Comparison of ENCODE assay signal across 31 cellular contexts in genomic region chr1:14019461-14019860, GRCh38.
A peak's percentile ranks its signal among the peaks of the same experiment; 100 is the strongest.
DNase-seq lines count a peak whose midpoint lies in the region; TF ChIP-seq lines count a peak whose summit lies in the region.
"Had no signal": no experiment of that assay in that cellular context is flagged by ENCODE, and none has a peak within 500 bp of the region (broad histone marks: within the 10 kb centered on the region; RNA-seq: fewer than 3 reads in every experiment).

No MANE protein-coding gene starts in this region.

- H4K20me1 ChIP-seq in neural progenitor cell (ENCODE audit: low read depth) = no peaks in the 10 kb centered on the region
- H4K20me1 ChIP-seq: BLaER1; BLaER1 treated with 17β-estradiol and CSF1 and Interleukin-3, amounts not matched to agents 10 nM and 100 nM had no signal

- DNase-seq in neural progenitor cell (ENCODE audit: low spot score) (no peak), trophoblast cell (peak; percentile 54 to 69), T-helper 1 cell (no peak), AG08396 (ENCODE audit: low spot score) (no peak)
- DNase-seq: 8988T; ACHN; AML-193; BE2C; C1 segment of cervical spinal cord; Caco-2; Calu3; CD4-positive, alpha-beta memory T cell; CD4-positive, alpha-beta T cell; CD4-positive, CD25-positive, alpha-beta regulatory T cell; CD8-positive, alpha-beta memory T cell; CD8-positive, alpha-beta T cell; COR-L47; DMS 273 treated with DMSO at 0.1 percent for 48 hours; DMS153; DMS53; DMS79; DMS79 treated with DMSO at 0.1 percent for 48 hours; DND-41; EL had no signal

- H3K4me1 Mint-ChIP-seq in neural progenitor cell = peaks cover 33% of the 10 kb centered on the region
- H3K4me1 Mint-ChIP-seq: B cell; CD14-positive monocyte; CD4-positive, alpha-beta memory T cell; CD4-positive, CD25-positive, alpha-beta regulatory T cell; CD8-positive, alpha-beta memory T cell had no signal

- H4K91ac ChIP-seq in trophoblast cell (ENCODE audit: low read depth, low read length) = no peak overlapping the region

- H3K4me3 Mint-ChIP-seq in neural progenitor cell = no peak overlapping the region
- H3K4me3 Mint-ChIP-seq: B cell; CD14-positive monocyte; CD4-positive, alpha-beta memory T cell; CD4-positive, alpha-beta T cell; CD4-positive, CD25-positive, alpha-beta regulatory T cell; CD8-positive, alpha-beta memory T cell; CD8-positive, alpha-beta T cell had no signal

- H3K14ac ChIP-seq in trophoblast cell (ENCODE audit: low read length) = no peak overlapping the region

- no peaks in the 10 kb centered on the region for H3K79me1 ChIP-seq in trophoblast cell (ENCODE audit: low read length)

- no peak overlapping the region for H3K4me3 ChIP-seq in neural progenitor cell
- H3K4me3 ChIP-seq in trophoblast cell (ENCODE audit: low read depth, low read length) = no peak overlapping the region
- H3K4me3 ChIP-seq: A549; BLaER1; BLaER1 treated with 17β-estradiol and CSF1 and Interleukin-3, amounts not matched to agents 10 nM and 100 nM had no signal

- no peak overlapping the region for H3K4ac ChIP-seq in trophoblast cell (ENCODE audit: low read depth, low read length)

- H3K18ac ChIP-seq in trophoblast cell (ENCODE audit: low read length) = no peak overlapping the region

- H3K9me3 ChIP-seq in neural progenitor cell (ENCODE audit: low read depth) (no peaks in the 10 kb centered on the region), trophoblast cell (ENCODE audit: insufficient read depth, low read depth, low read length) (no peaks in the 10 kb centered on the region)
- H3K9me3 ChIP-seq: A549, BE2C, BLaER1, Caco-2 had no signal

- H3K79me2 ChIP-seq in neural progenitor cell (ENCODE audit: low read depth) (no peaks in the 10 kb centered on the region), trophoblast cell (ENCODE audit: control insufficient read depth, insufficient read depth, low read length, poor library complexity) (no peaks in the 10 kb centered on the region)

- H3F3A ChIP-seq in neural progenitor cell (ENCODE audit: low read depth) = no peaks in the 10 kb centered on the region

- H2AK5ac ChIP-seq in trophoblast cell (ENCODE audit: low read length) = no peak overlapping the region

- no peaks in the 10 kb centered on the region for H3K27me3 Mint-ChIP-seq in neural progenitor cell (ENCODE audit: insufficient read depth, low read depth)

- H3K4me2 ChIP-seq in neural progenitor cell (no peak overlapping the region), trophoblast cell (ENCODE audit: low read length) (no peak overlapping the region)
- H3K4me2 ChIP-seq: A549; BLaER1; BLaER1 treated with 17β-estradiol and CSF1 and Interleukin-3, amounts not matched to agents 10 nM and 100 nM had no signal

- H3K9ac ChIP-seq in neural progenitor cell (no peak overlapping the region), trophoblast cell (ENCODE audit: low read length) (no peak overlapping the region)
- H3K9ac ChIP-seq: BLaER1; BLaER1 treated with 17β-estradiol and CSF1 and Interleukin-3, amounts not matched to agents 10 nM and 100 nM had no signal

- peak overlapping the region; percentile 17 for H3K27ac Mint-ChIP-seq in neural progenitor cell
- H3K27ac Mint-ChIP-seq: B cell; CD14-positive monocyte; CD4-positive, alpha-beta memory T cell; CD4-positive, alpha-beta T cell; CD4-positive, CD25-positive, alpha-beta regulatory T cell; CD8-positive, alpha-beta memory T cell; CD8-positive, alpha-beta T cell had no signal

- H2AFZ ChIP-seq in neural progenitor cell (replicated peaks) (no peak overlapping the region), trophoblast cell (ENCODE audit: insufficient read depth, low read length, poor library complexity) (no peak overlapping the region)

- TF ChIP-seq CTCF in neural progenitor cell (IDR thresholded peaks at IDR 0.05) = no peak

- H3K27ac ChIP-seq in neural progenitor cell (no peak overlapping the region), trophoblast cell (ENCODE audit: low read depth, low read length) (no peak overlapping the region)
- H3K27ac ChIP-seq: 22Rv1; A549; BLaER1; BLaER1 treated with 17β-estradiol and CSF1 and Interleukin-3, amounts not matched to agents 10 nM and 100 nM; C4-2B had no signal

- H3K27me3 ChIP-seq in neural progenitor cell = no peaks in the 10 kb centered on the region
- no peaks in the 10 kb centered on the region for H3K27me3 ChIP-seq in trophoblast cell (ENCODE audit: insufficient read depth, low read length)
- H3K27me3 ChIP-seq: BE2C; BLaER1; BLaER1 treated with 17β-estradiol and CSF1 and Interleukin-3, amounts not matched to agents 10 nM and 100 nM had no signal

- no peak overlapping the region for H4K8ac ChIP-seq in trophoblast cell (ENCODE audit: low read depth, low read length)

- peaks cover 8% of the 10 kb centered on the region for H3K9me3 Mint-ChIP-seq in neural progenitor cell
- H3K9me3 Mint-ChIP-seq: CD4-positive, alpha-beta T cell; CD8-positive, alpha-beta T cell had no signal

- H2BK120ac ChIP-seq in trophoblast cell (ENCODE audit: insufficient read depth, low read length, poor library complexity) = no peak overlapping the region

- no peak overlapping the region for H4K12ac ChIP-seq in trophoblast cell (ENCODE audit: low read depth, low read length)

- no CpG with 5 or more reads among the region's 1 CpG for WGBS in trophoblast cell (ENCODE audit: extremely low coverage, insufficient coverage, insufficient read length)

- no peak overlapping the region for H2BK5ac ChIP-seq in trophoblast cell (ENCODE audit: low read depth, low read length, poor library complexity)

- H2BK12ac ChIP-seq in trophoblast cell (ENCODE audit: low read length) = no peak overlapping the region

- H3K4me1 ChIP-seq in neural progenitor cell (peaks cover 9% of the 10 kb centered on the region), trophoblast cell (ENCODE audit: control insufficient read depth in 1 of 2, insufficient read depth in 2 of 2, low read length in 2 of 2) (no peaks in the 10 kb centered on the region)
- H3K4me1 ChIP-seq: A549; BE2C; BLaER1; BLaER1 treated with 17β-estradiol and CSF1 and Interleukin-3, amounts not matched to agents 10 nM and 100 nM; Caco-2 had no signal

- peaks cover 3% of the 10 kb centered on the region for H3K36me3 Mint-ChIP-seq in neural progenitor cell
- H3K36me3 Mint-ChIP-seq: CD14-positive monocyte; CD4-positive, alpha-beta memory T cell; CD4-positive, CD25-positive, alpha-beta regulatory T cell; CD8-positive, alpha-beta memory T cell; CD8-positive, alpha-beta T cell had no signal

- H3K36me3 ChIP-seq in neural progenitor cell (no peaks in the 10 kb centered on the region), trophoblast cell (ENCODE audit: control insufficient read depth in 1 of 2, insufficient read depth in 2 of 2, low read length in 2 of 2) (no peaks in the 10 kb centered on the region)
- H3K36me3 ChIP-seq: BE2C; BLaER1; BLaER1 treated with 17β-estradiol and CSF1 and Interleukin-3, amounts not matched to agents 10 nM and 100 nM had no signal

- H3K23ac ChIP-seq in trophoblast cell (ENCODE audit: low read length) = no peak overlapping the region

Comparison
In these comparisons a context has a peak if more than half of its experiments do, and no peak if none do; other contexts are left out.
1. DNase-seq: peak in trophoblast cell (2 of 2); none in neural progenitor cell (single experiment), T-helper 1 cell (0 of 5) and AG08396 (single experiment).